ENCODE assay signal across 8 cellular contexts in genomic region chr2:241859017-241859435, GRCh38. TPM values are rescaled to one million over a fixed set of nuclear protein-coding genes. Genes with fewer than 3 reads are reported as not detected.
DNase-seq lines count a peak whose midpoint lies in the region; ATAC-seq and TF ChIP-seq lines count a peak whose summit lies in the region.
"Had no signal": no experiment of that assay in that cellular context is flagged by ENCODE, and none has a peak within 500 bp of the region (broad histone marks: within the 10 kb centered on the region; RNA-seq: fewer than 3 reads in every experiment).

No MANE protein-coding gene starts in this region.

- no peak overlapping the region for H3T11ph ChIP-seq in H9 (ENCODE audit: low read length)

- no peak for TF ChIP-seq CTCF in H9 (conservative IDR thresholded peaks at IDR 0.05)

- no peak overlapping the region for H4K5ac ChIP-seq in H9 (ENCODE audit: insufficient read length, low read depth, low read length)

- H3K9ac ChIP-seq in H9 (ENCODE audit: extremely low read depth, insufficient read length, low read length) = no peak overlapping the region

- H3K27ac Mint-ChIP-seq in stimulated activated effector memory CD8-positive, alpha-beta T cell treated with anti-CD3 and anti-CD28 coated beads, Interleukin-12 subunit alpha, Interleukin-12 subunit beta, amount 100 ng/mL, for 72 hours = peak overlapping the region; percentile 91
- no peak overlapping the region for H3K27ac Mint-ChIP-seq in H9

- H3K27me3 Mint-ChIP-seq in H9 (ENCODE audit: low read depth) = peaks cover 3% of the 10 kb centered on the region

- no peaks in the 10 kb centered on the region for H3K79me2 ChIP-seq in H9 (ENCODE audit: insufficient read depth, low read length)

- no peak overlapping the region for H2AFZ ChIP-seq in H9 (ENCODE audit: low read length)

- peaks cover 70% of the 10 kb centered on the region for H3K36me3 Mint-ChIP-seq in stimulated activated effector memory CD8-positive, alpha-beta T cell treated with anti-CD3 and anti-CD28 coated beads, Interleukin-12 subunit alpha, Interleukin-12 subunit beta, amount 100 ng/mL, for 72 hours
- H3K36me3 Mint-ChIP-seq in H9 (ENCODE audit: insufficient read depth in 1 of 3, low read depth in 3 of 3) = no peaks in the 10 kb centered on the region; a peak in 1 of 7 replicates

- H3K27me3 ChIP-seq in H9 (ENCODE audit: insufficient read depth, low read length) = no peaks in the 10 kb centered on the region

- H4K8ac ChIP-seq in H9 (replicated peaks; ENCODE audit: insufficient read length, low read depth, low read length) = no peak overlapping the region

- H2BK5ac ChIP-seq in H9 (ENCODE audit: insufficient read length, low read length) = no peak overlapping the region

- H3K18ac ChIP-seq in H9 (ENCODE audit: insufficient read length, low read depth, low read length) = no peak overlapping the region

- no peak overlapping the region for H2BK20ac ChIP-seq in H9 (ENCODE audit: low read depth, low read length, poor library complexity, severe bottlenecking)

- peak overlapping the region; percentile 66 for H3K4me3 Mint-ChIP-seq in stimulated activated effector memory CD8-positive, alpha-beta T cell treated with anti-CD3 and anti-CD28 coated beads, Interleukin-12 subunit alpha, Interleukin-12 subunit beta, amount 100 ng/mL, for 72 hours
- no peak overlapping the region for H3K4me3 Mint-ChIP-seq in H9

- no peak overlapping the region for H4K91ac ChIP-seq in H9 (ENCODE audit: insufficient read length, low read depth, low read length)

- no peak overlapping the region for H2AK5ac ChIP-seq in H9 (ENCODE audit: insufficient read length, low read length)

- peaks cover 70% of the 10 kb centered on the region for H3K4me1 Mint-ChIP-seq in stimulated activated effector memory CD8-positive, alpha-beta T cell treated with anti-CD3 and anti-CD28 coated beads, Interleukin-12 subunit alpha, Interleukin-12 subunit beta, amount 100 ng/mL, for 72 hours
- peaks cover 6 to 9% of the 10 kb centered on the region in 2 experiments for H3K4me1 Mint-ChIP-seq in H9

- no peak overlapping the region for H3K23ac ChIP-seq in H9 (ENCODE audit: insufficient read length, low read depth, low read length)

- H3K14ac ChIP-seq in H9 (ENCODE audit: insufficient read depth, low read length) = no peak overlapping the region

- no peaks in the 10 kb centered on the region for H3K79me1 ChIP-seq in H9 (ENCODE audit: insufficient read depth, low read depth, low read length, poor library complexity, severe bottlenecking)

- no CpG with 5 or more reads among the region's 9 CpGs for WGBS in H9 (ENCODE audit: extremely low coverage, insufficient read length, low lambda C conversion rate)

- H3K4me1 ChIP-seq in H9 (ENCODE audit: insufficient read depth, low read length) = no peaks in the 10 kb centered on the region; the same call in 1 of the 2 replicates

- H3K9me3 Mint-ChIP-seq in stimulated activated effector memory CD8-positive, alpha-beta T cell treated with anti-CD3 and anti-CD28 coated beads, Interleukin-12 subunit alpha, Interleukin-12 subunit beta, amount 100 ng/mL, for 72 hours = peaks cover under 1% of the 10 kb centered on the region
- H3K9me3 Mint-ChIP-seq in H9 = peaks cover under 1 to 5% of the 10 kb centered on the region in 2 experiments; a peak in 4 of 5 replicates

- H3K9me3 ChIP-seq in H9 (ENCODE audit: control insufficient read depth, low read depth, low read length) = no peaks in the 10 kb centered on the region

- H3K23me2 ChIP-seq in H9 (ENCODE audit: insufficient read length, low read depth, low read length, poor library complexity, severe bottlenecking) = no peaks in the 10 kb centered on the region

- no peak overlapping the region for H2BK15ac ChIP-seq in H9 (ENCODE audit: low read depth, low read length)

- no peak overlapping the region for H2BK120ac ChIP-seq in H9 (ENCODE audit: low read depth, low read length, poor library complexity, severe bottlenecking)

- no peak overlapping the region for H2BK12ac ChIP-seq in H9 (ENCODE audit: insufficient read length, low read depth, low read length)

- no peak overlapping the region for H3K4ac ChIP-seq in H9 (ENCODE audit: low read depth, low read length)

- H3K27ac ChIP-seq in caudate nucleus (ENCODE audit: low read depth, low read length) (peak overlapping the region; percentile 85), H9 (ENCODE audit: insufficient read length, low read depth, low read length) (no peak overlapping the region)

- no peak for DNase-seq in caudate nucleus (lab: John Stamatoyannopoulos, UW)
- DNase-seq in stimulated activated effector memory CD8-positive, alpha-beta T cell treated with anti-CD3 and anti-CD28 coated beads, Interleukin-12 subunit alpha, Interleukin-12 subunit beta, amount 100 ng/mL, for 72 hours (ENCODE audit: low spot score in 2 of 2) = no peak
- DNase-seq in midbrain (lab: John Stamatoyannopoulos, UW) = no peak
- no peak for DNase-seq in H9
- DNase-seq: NCI-H226 had no signal

- H3K4me2 ChIP-seq in H9 (ENCODE audit: insufficient read depth, insufficient read length, low read length) = no peak overlapping the region

- no peak overlapping the region for H3K56ac ChIP-seq in H9 (ENCODE audit: insufficient read length, low read depth, low read length)

- peak; percentile 10 for ATAC-seq in GM19023 (IDR thresholded peaks at IDR 0.05; ENCODE audit: unreplicated experiment)
- ATAC-seq in HG02798 (IDR thresholded peaks at IDR 0.05; ENCODE audit: poor library complexity, unreplicated experiment) = peak; percentile 11
- ATAC-seq in stimulated activated effector memory CD8-positive, alpha-beta T cell treated with anti-CD3 and anti-CD28 coated beads, Interleukin-12 subunit alpha, Interleukin-12 subunit beta, amount 100 ng/mL, for 72 hours = peak; percentile 24
- no peak for ATAC-seq in GM18858 (IDR thresholded peaks at IDR 0.05; ENCODE audit: unreplicated experiment)

- no peaks in the 10 kb centered on the region for H4K20me1 ChIP-seq in H9 (ENCODE audit: control insufficient read depth, insufficient read depth, insufficient read length)

RNA-seq across cellular contexts. Expression of gene PDCD1, which starts 0.3 kb away (rescaled TPM):
- 1.4 and 1.6 TPM in 2 replicates for total RNA-seq in H9 (2021)

RNA-seq across cellular contexts. Expression of gene RTP5, which starts 10.5 kb away (rescaled TPM):
- total RNA-seq in H9 (2021) = not detected in 2 replicates

RNA-seq across cellular contexts. Expression of gene NEU4, which starts 50.0 kb away (rescaled TPM):
- total RNA-seq in H9 (2021) = 0.42 and 0.70 TPM in 2 replicates
